ENCODE assay signal across 28 cellular contexts in genomic region chr1:74822851-74823443, GRCh38.
"Had no signal": no experiment of that assay in that cellular context is flagged by ENCODE, and none has a peak within 500 bp of the region (broad histone marks: within the 10 kb centered on the region; RNA-seq: fewer than 3 reads in every experiment).

No MANE protein-coding gene starts in this region.

- DNase-seq: activated CD4-positive, alpha-beta memory T cell treated with anti-CD3 and anti-CD28 coated beads, Interleukin-2, amount 10 ng/mL, durations not matched to agents 7 days and 5 days; activated CD4-positive, alpha-beta T cell treated with anti-CD3 and anti-CD28 coated beads for 1 hour; activated CD4-positive, alpha-beta T cell treated with anti-CD3 and anti-CD28 coated beads, Interleukin-2, amount 10 ng/mL, durations not matched to agents 7 days and 5 days; activated CD8-positive, alpha-beta memory T cell treated with anti-CD3 and anti-CD28 coated beads, Interleukin-2, amount 50 U/mL, for 48 hours; activated gamma-delta T cell; activated naive CD4-positive, alpha-beta T cell treated with anti-CD3 and anti-CD28 coated beads, Interleukin-2, amount 10 ng/mL, durations not matched to agents 7 days and 5 days; activated naive CD8-positive, alpha-beta T cell treated with anti-CD3 and anti-CD28 coated beads, Interleukin-2, amount 10 ng/mL, durations not matched to agents 7 days and 5 days; activated T-cell treated with anti-CD3 and anti-CD28 coated beads, Interleukin-2, amount 50 U/mL, for 24 hours; amniotic stem cell; central memory CD4-positive, alpha-beta T cell; foreskin fibroblast; heart right ventricle; kidney glomerular epithelial cell; lower lobe of right lung; mucosa of descending colon; stimulated activated CD4-positive, alpha-beta T cell treated with anti-CD3 and anti-CD28 coated beads, Interleukin-1b, Interleukin-23, amount 100 ng/mL, for 48 hours; stimulated activated CD4-positive, alpha-beta T cell treated with anti-CD3 and anti-CD28 coated beads, Interleukin-4, amount 100 ng/mL, for 4 hours; stimulated activated CD8-positive, alpha-beta memory T cell treated with anti-CD3 and anti-CD28 coated beads, Interleukin-4, amount 100 ng/mL, for 48 hours; stimulated activated naive CD8-positive, alpha-beta T cell treated with anti-CD3 and anti-CD28 coated beads, Interleukin-15, amount 100 ng/mL, for 72 hours; substantia nigra; T-helper 2 cell had no signal

- H3K4me3 ChIP-seq: esophagus muscularis mucosa, heart right ventricle, lower lobe of right lung, mucosa of descending colon, right atrium auricular region, smooth muscle cell, vagina had no signal

- ATAC-seq: heart right ventricle; left lobe of liver; lower lobe of right lung; mucosa of descending colon; natural killer cell treated with Interleukin-12 subunit alpha and Interleukin-12 subunit beta and Interleukin-15 and Interleukin-18, amount 100 ng/mL, for 72 hours; stimulated activated memory B cell treated with anti-CD40 and anti-IgM and Interleukin-4, amounts not matched to agents 10 μg/mL and 1 μg/mL and 100 μg/mL, for 72 hours; stimulated activated naive CD8-positive, alpha-beta T cell treated with anti-CD3 and anti-CD28 coated beads, Interleukin-15, amount 100 ng/mL, for 72 hours had no signal

- H3K4me2 ChIP-seq: smooth muscle cell had no signal

- H3K27ac ChIP-seq: esophagus muscularis mucosa, heart right ventricle, lower lobe of right lung, right atrium auricular region, vagina had no signal

- H3K4me1 ChIP-seq: esophagus muscularis mucosa, heart right ventricle, lower lobe of right lung, right atrium auricular region, vagina had no signal

- H3K9me3 ChIP-seq: esophagus muscularis mucosa, heart right ventricle, lower lobe of right lung, mucosa of descending colon, right atrium auricular region, vagina had no signal

- H3K27me3 ChIP-seq: esophagus muscularis mucosa, heart right ventricle, right atrium auricular region, vagina had no signal

- H3K36me3 ChIP-seq: esophagus muscularis mucosa, heart right ventricle, lower lobe of right lung, right atrium auricular region, vagina had no signal
